Comparison of ENCODE assay signal across 23 cellular contexts in genomic region chr15:83626171-83626802, GRCh38. TPM values are rescaled to one million over a fixed set of nuclear protein-coding genes. Genes with fewer than 3 reads are reported as not detected.
DNase-seq lines count a peak whose midpoint lies in the region; ATAC-seq, FAIRE-seq and TF ChIP-seq lines count a peak whose summit lies in the region.
"Had no signal": no experiment of that assay in that cellular context is flagged by ENCODE, and none has a peak within 500 bp of the region (broad histone marks: within the 10 kb centered on the region; RNA-seq: fewer than 3 reads in every experiment).

No MANE protein-coding gene starts in this region.

- no peak overlapping the region for H3K4me3 Mint-ChIP-seq in activated naive CD4-positive, alpha-beta T cell treated with anti-CD3 and anti-CD28 coated beads, Interleukin-2, amount 10 ng/mL, durations not matched to agents 7 days and 5 days
- H3K4me3 Mint-ChIP-seq: activated CD4-positive, alpha-beta T cell treated with anti-CD3 and anti-CD28 coated beads, Interleukin-2, amount 10 ng/mL, durations not matched to agents 24 days and 14 days; dendritic cell treated with granulocyte-macrophage colony-stimulating factor and Interleukin-4, amounts not matched to agents 40 ng/mL and 50 ng/mL, for 4 days had no signal

- no peak overlapping the region for H3K18ac ChIP-seq in mesenchymal stem cell (ENCODE audit: low read depth in 1 of 2, low read length in 2 of 2)

- H3K9me3 ChIP-seq in MG63 (no peaks in the 10 kb centered on the region), mesenchymal stem cell (ENCODE audit: control insufficient read depth, low read length) (no peaks in the 10 kb centered on the region)
- H3K9me3 ChIP-seq: esophagus muscularis mucosa, left ventricle myocardium inferior, SJCRH30, suprapubic skin had no signal

- no peak overlapping the region for H2AFZ ChIP-seq in mesenchymal stem cell (ENCODE audit: low read depth, low read length)

- WGBS in mesenchymal stem cell, result 41% methylated on average over 2 of the region's 2 CpGs

- H3K4me3 ChIP-seq in MG63 (no peak overlapping the region), bronchial epithelial cell (ENCODE audit: low read depth, low read length) (no peak overlapping the region), mesenchymal stem cell (ENCODE audit: insufficient read depth in 1 of 2, low read depth in 1 of 2, low read length in 2 of 2) (no peak overlapping the region)
- H3K4me3 ChIP-seq: BLaER1, esophagus muscularis mucosa, left ventricle myocardium inferior, SJCRH30, suprapubic skin had no signal

- H3K36me3 ChIP-seq in MG63, result no peaks in the 10 kb centered on the region
- no peaks in the 10 kb centered on the region for H3K36me3 ChIP-seq in bronchial epithelial cell (ENCODE audit: control insufficient read depth, insufficient read depth, low read length)
- no peaks in the 10 kb centered on the region for H3K36me3 ChIP-seq in mesenchymal stem cell (ENCODE audit: control insufficient read depth in 1 of 2, insufficient read depth in 2 of 2, low read depth in 1 of 2, low read length in 2 of 2)
- H3K36me3 ChIP-seq: BLaER1, esophagus muscularis mucosa, left ventricle myocardium inferior, SJCRH30, suprapubic skin had no signal

- no peak for FAIRE-seq in bronchial epithelial cell (lab: Jason Lieb, UNC)
- FAIRE-seq: GM19239 had no signal

- no peak overlapping the region for H3K4me2 ChIP-seq in mesenchymal stem cell (ENCODE audit: low read length, poor library complexity, severe bottlenecking)
- H3K4me2 ChIP-seq: BLaER1, KMS-11 had no signal

- H3K79me1 ChIP-seq in mesenchymal stem cell (replicated peaks; ENCODE audit: low read length, poor library complexity, severe bottlenecking), result no peaks in the 10 kb centered on the region

- H3K27ac ChIP-seq in mesenchymal stem cell (ENCODE audit: low read length, poor library complexity, severe bottlenecking), result no peak overlapping the region
- H3K27ac ChIP-seq: BLaER1, esophagus muscularis mucosa, KMS-11, left ventricle myocardium inferior, SJCRH30, suprapubic skin had no signal

- H3K36me3 Mint-ChIP-seq in activated naive CD4-positive, alpha-beta T cell treated with anti-CD3 and anti-CD28 coated beads, Interleukin-2, amount 10 ng/mL, durations not matched to agents 7 days and 5 days, result no peaks in the 10 kb centered on the region

- H3K4ac ChIP-seq in mesenchymal stem cell (ENCODE audit: low read depth in 1 of 2, low read length in 2 of 2), result no peak overlapping the region

- no peaks in the 10 kb centered on the region for H3K27me3 ChIP-seq in MG63
- H3K27me3 ChIP-seq in bronchial epithelial cell (ENCODE audit: control insufficient read depth, insufficient read depth, low read length), result no peaks in the 10 kb centered on the region
- H3K27me3 ChIP-seq in mesenchymal stem cell (ENCODE audit: control insufficient read depth in 1 of 2, insufficient read depth in 1 of 2, low read length in 2 of 2), result no peaks in the 10 kb centered on the region
- H3K27me3 ChIP-seq: BLaER1, esophagus muscularis mucosa, suprapubic skin had no signal

- H2BK120ac ChIP-seq in mesenchymal stem cell (ENCODE audit: low read depth, low read length), result no peak overlapping the region

- peak overlapping the region; percentile 27 for H3K9ac ChIP-seq in mesenchymal stem cell (ENCODE audit: low read length)
- H3K9ac ChIP-seq: BLaER1, KMS-11 had no signal

- H3K27me3 Mint-ChIP-seq in activated naive CD4-positive, alpha-beta T cell treated with anti-CD3 and anti-CD28 coated beads, Interleukin-2, amount 10 ng/mL, durations not matched to agents 7 days and 5 days, result no peaks in the 10 kb centered on the region
- H3K27me3 Mint-ChIP-seq: activated CD4-positive, alpha-beta T cell treated with anti-CD3 and anti-CD28 coated beads, Interleukin-2, amount 10 ng/mL, durations not matched to agents 24 days and 14 days; dendritic cell treated with granulocyte-macrophage colony-stimulating factor and Interleukin-4, amounts not matched to agents 40 ng/mL and 50 ng/mL, for 4 days had no signal

- H3K23ac ChIP-seq in mesenchymal stem cell (ENCODE audit: low read length in 2 of 2), result no peak overlapping the region

- no peaks in the 10 kb centered on the region for H3K4me1 Mint-ChIP-seq in activated naive CD4-positive, alpha-beta T cell treated with anti-CD3 and anti-CD28 coated beads, Interleukin-2, amount 10 ng/mL, durations not matched to agents 7 days and 5 days
- H3K4me1 Mint-ChIP-seq: activated CD4-positive, alpha-beta T cell treated with anti-CD3 and anti-CD28 coated beads, Interleukin-2, amount 10 ng/mL, durations not matched to agents 24 days and 14 days had no signal

- H4K91ac ChIP-seq in mesenchymal stem cell (ENCODE audit: low read length), result no peak overlapping the region

- H3K4me1 ChIP-seq in mesenchymal stem cell (ENCODE audit: control insufficient read depth, insufficient read depth, low read depth, low read length), result no peaks in the 10 kb centered on the region
- H3K4me1 ChIP-seq: BLaER1, esophagus muscularis mucosa, left ventricle myocardium inferior, SJCRH30, suprapubic skin had no signal

- POLR2A ChIA-PET in GM10248 (lab: Yijun Ruan, JAX), result no interaction called here

- H3K27ac Mint-ChIP-seq in activated naive CD4-positive, alpha-beta T cell treated with anti-CD3 and anti-CD28 coated beads, Interleukin-2, amount 10 ng/mL, durations not matched to agents 7 days and 5 days, result no peak overlapping the region
- H3K27ac Mint-ChIP-seq: activated CD4-positive, alpha-beta T cell treated with anti-CD3 and anti-CD28 coated beads, Interleukin-2, amount 10 ng/mL, durations not matched to agents 24 days and 14 days; dendritic cell treated with granulocyte-macrophage colony-stimulating factor and Interleukin-4, amounts not matched to agents 40 ng/mL and 50 ng/mL, for 4 days had no signal

- no peak overlapping the region for H2BK15ac ChIP-seq in mesenchymal stem cell (ENCODE audit: low read depth, poor library complexity, severe bottlenecking)

- no peak for ATAC-seq in HG03139 (IDR thresholded peaks at IDR 0.05; ENCODE audit: unreplicated experiment)

- TF ChIP-seq CTCF in bronchial epithelial cell (IDR thresholded peaks at IDR 0.05; ENCODE audit: insufficient read depth, low read length, severe bottlenecking) (no peak), GM10248 (IDR thresholded peaks at IDR 0.05; ENCODE audit: control extremely low read depth, extremely low read depth, low read depth, missing control alignments) (no peak)

- no peak overlapping the region for H2AK5ac ChIP-seq in mesenchymal stem cell (ENCODE audit: low read length, severe bottlenecking)

- peak; percentile 25 for DNase-seq in ELR (ENCODE audit: low read depth)
- DNase-seq in MG63, result peak; percentile 7
- peak; percentile 55 for DNase-seq in bronchial epithelial cell (ENCODE audit: low read depth)
- DNase-seq in mesenchymal stem cell, result peak; percentile 2
- DNase-seq in activated naive CD4-positive, alpha-beta T cell treated with anti-CD3 and anti-CD28 coated beads, Interleukin-2, amount 10 ng/mL, durations not matched to agents 7 days and 5 days, result no peak
- no peak for DNase-seq in GM10248 (ENCODE audit: extremely low spot score)
- no peak for DNase-seq in SKM-1 (lab: John Stamatoyannopoulos, UW; ENCODE audit: unreplicated experiment)
- DNase-seq: activated CD4-positive, alpha-beta T cell treated with anti-CD3 and anti-CD28 coated beads, Interleukin-2, amount 10 ng/mL, durations not matched to agents 24 days and 14 days; aorta; DMS153; hypothalamus; left ventricle myocardium inferior; NCI-H446 treated with DMSO at 0.1 percent for 48 hours; posterior cingulate gyrus; SJCRH30; T1000 had no signal

- no peak overlapping the region for H3K14ac ChIP-seq in mesenchymal stem cell (ENCODE audit: low read length in 2 of 2)

- H3K9me3 Mint-ChIP-seq in activated naive CD4-positive, alpha-beta T cell treated with anti-CD3 and anti-CD28 coated beads, Interleukin-2, amount 10 ng/mL, durations not matched to agents 7 days and 5 days, result peaks cover 2% of the 10 kb centered on the region

- H2BK5ac ChIP-seq in mesenchymal stem cell (ENCODE audit: low read depth, low read length, poor library complexity, severe bottlenecking), result no peak overlapping the region

- no peak overlapping the region for H2BK12ac ChIP-seq in mesenchymal stem cell (ENCODE audit: low read length in 2 of 2)

- H4K8ac ChIP-seq in mesenchymal stem cell (ENCODE audit: low read length), result no peak overlapping the region

- CTCF ChIA-PET in activated naive CD4-positive, alpha-beta T cell treated with anti-CD3 and anti-CD28 coated beads, Interleukin-2, amount 10 ng/mL, durations not matched to agents 7 days and 5 days (lab: Charles Lee), result interaction anchor here (0.6 kb wide), 1 partner anchor 972 kb away, joined by 3 read pairs; no protein-coding TSS in a partner anchor
- CTCF ChIA-PET in GM10248 (lab: Yijun Ruan, JAX), result interaction anchor here (1.2 to 1.4 kb wide), 2 partner anchors 17 to 61 kb away, joined by 3 read pairs; no protein-coding TSS in a partner anchor

RNA-seq across cellular contexts. Expression of gene ADAMTSL3, which starts 27.6 kb away (rescaled TPM):
- 0.10 and 0.23 TPM in 2 replicates for total RNA-seq in MG63 (2014; rRNA removed; shearing (Covaris generic); ENCODE audit: low replicate concordance)
- 0.79 and 1.2 TPM in 2 replicates for total RNA-seq in bronchial epithelial cell
- 0.11 TPM for polyA plus RNA-seq in mesenchymal stem cell (2013, experiment 1 of 2)
- 0.14 TPM for polyA plus RNA-seq in mesenchymal stem cell (2013, experiment 2 of 2)
- total RNA-seq: activated CD4-positive, alpha-beta T cell treated with anti-CD3 and anti-CD28 coated beads, Interleukin-2, amount 10 ng/mL, durations not matched to agents 24 days and 14 days had no signal

Comparison
In these comparisons a context has a peak if more than half of its experiments do, and no peak if none do; other contexts are left out.
1. DNase-seq: peak in ELR (single experiment), MG63 (single experiment), bronchial epithelial cell (single experiment) and mesenchymal stem cell (single experiment); none in activated naive CD4-positive, alpha-beta T cell treated with anti-CD3 and anti-CD28 coated beads, Interleukin-2, amount 10 ng/mL, durations not matched to agents 7 days and 5 days (single experiment), GM10248 (single experiment) and SKM-1 (single experiment).